ENCODE assay signal across 1 cellular context in genomic region chr9:38171538-38171884, GRCh38.
TF ChIP-seq lines count a peak whose summit lies in the region.

No MANE protein-coding gene starts in this region.

TF ChIP-seq in K562, 482 proteins besides CTCF, POLR2A, EP300 and RAD21 (continued from another document):
- TF ChIP-seq ZBTB2 (IDR thresholded peaks at IDR 0.05) (no peak), ZNF780A (CRISPR knock-in tag; IDR thresholded peaks at IDR 0.05) (no peak), SMARCC2 (IDR thresholded peaks at IDR 0.05; ENCODE audit: low read depth) (no peak), SRF (CRISPR knock-in tag; IDR thresholded peaks at IDR 0.05) (no peak), PHTF2 (CRISPR knock-in tag; IDR thresholded peaks at IDR 0.05) (no peak), HMG20B (CRISPR knock-in tag; IDR thresholded peaks at IDR 0.05) (no peak), NCOA2 (IDR thresholded peaks at IDR 0.05; ENCODE audit: partially characterized antibody in 2 of 2) (no peak), PBX2 (CRISPR knock-in tag; IDR thresholded peaks at IDR 0.05; ENCODE audit: low read depth) (no peak), PBX2 (tag; conservative IDR thresholded peaks at IDR 0.05; ENCODE audit: low read depth) (peak; percentile 20; the same call in 1 of the 2 replicates), SMARCE1 (IDR thresholded peaks at IDR 0.05) (no peak), PKNOX1 (IDR thresholded peaks at IDR 0.05) (peak; percentile 57; the same call in 1 of the 2 replicates), BMI1 (IDR thresholded peaks at IDR 0.05; ENCODE audit: low read length) (no peak), SPI1 (IDR thresholded peaks at IDR 0.05; ENCODE audit: borderline replicate concordance, low read depth, low read length) (no peak), ZNF316 (IDR thresholded peaks at IDR 0.05) (no peak), DMBX1 (CRISPR knock-in tag; IDR thresholded peaks at IDR 0.05; ENCODE audit: borderline replicate concordance) (peak; percentile 28; the same call in 1 of the 2 replicates), ZNF41 (CRISPR knock-in tag; conservative IDR thresholded peaks at IDR 0.05) (peak; percentile 64; the same call in 1 of the 2 replicates), EZH2 (IDR thresholded peaks at IDR 0.05; ENCODE audit: borderline replicate concordance, low read depth, low read length) (no peak), ELF4 (CRISPR knock-in tag; IDR thresholded peaks at IDR 0.05) (0 out of 2 replicates have a peak, but pooled peaks have one; percentile 6), HBP1 (CRISPR knock-in tag; IDR thresholded peaks at IDR 0.05) (0 out of 2 replicates have a peak, but pooled peaks have one; percentile 7), TSC22D4 (tag; IDR thresholded peaks at IDR 0.05) (no peak), RNF219 (CRISPR knock-in tag; IDR thresholded peaks at IDR 0.05) (0 out of 2 replicates have a peak, but pooled peaks have one; percentile 6), HMBOX1 (IDR thresholded peaks at IDR 0.05) (no peak), NFIC (IDR thresholded peaks at IDR 0.05) (no peak), KDM4B (IDR thresholded peaks at IDR 0.05; ENCODE audit: borderline replicate concordance in 2 of 2, low read depth in 1 of 2) (no peak), ZNF184 (CRISPR knock-in tag; IDR thresholded peaks at IDR 0.05) (no peak), RBM22 (IDR thresholded peaks at IDR 0.05; ENCODE audit: low read depth, low read length, poor library complexity, severe bottlenecking) (no peak), ZNF395 (CRISPR knock-in tag; IDR thresholded peaks at IDR 0.05) (peak; percentile 53; the same call in 1 of the 2 replicates), THAP7 (CRISPR knock-in tag; IDR thresholded peaks at IDR 0.05) (no peak), TFE3 (CRISPR knock-in tag; IDR thresholded peaks at IDR 0.05) (no peak)
